In genomic region chr9:122122903-122123632, GRCh38 we compare ENCODE assay signal across 1 cellular context.
TF ChIP-seq lines count a peak whose summit lies in the region.

No MANE protein-coding gene starts in this region.

TF ChIP-seq in K562, 482 proteins besides CTCF, POLR2A, EP300 and RAD21 (continued from another document and continues in another):
- no peak for TF ChIP-seq ZNF75A (CRISPR knock-in tag; IDR thresholded peaks at IDR 0.05)
- TF ChIP-seq MCM5 (IDR thresholded peaks at IDR 0.05; ENCODE audit: low read depth) = no peak
- TF ChIP-seq ZBTB2 (IDR thresholded peaks at IDR 0.05) = no peak
- no peak for TF ChIP-seq TAF9B (IDR thresholded peaks at IDR 0.05; ENCODE audit: partially characterized antibody)
- no peak for TF ChIP-seq ARID3B (CRISPR knock-in tag; IDR thresholded peaks at IDR 0.05; ENCODE audit: borderline replicate concordance)
- TF ChIP-seq MAX (CRISPR knock-in tag; IDR thresholded peaks at IDR 0.05) = no peak
- TF ChIP-seq ZNF395 (CRISPR knock-in tag; IDR thresholded peaks at IDR 0.05) = no peak
- no peak for TF ChIP-seq ZBED1 (IDR thresholded peaks at IDR 0.05)
- TF ChIP-seq DEAF1 (CRISPR knock-in tag; IDR thresholded peaks at IDR 0.05) = peak; percentile 77
- TF ChIP-seq ZNF3 (CRISPR knock-in tag; IDR thresholded peaks at IDR 0.05) = no peak
- no peak for TF ChIP-seq BRF1 (IDR thresholded peaks at IDR 0.05; ENCODE audit: borderline replicate concordance, extremely low read depth, insufficient read length)
- TF ChIP-seq POLR3G (IDR thresholded peaks at IDR 0.05; ENCODE audit: extremely low read depth, insufficient read length, insufficient replicate concordance) = no peak
- TF ChIP-seq ZFP36 (IDR thresholded peaks at IDR 0.05; ENCODE audit: low read depth, low read length, partially characterized antibody) = peak; percentile 61
- TF ChIP-seq ZSCAN29 (IDR thresholded peaks at IDR 0.05) = no peak
- no peak for TF ChIP-seq EP400 (IDR thresholded peaks at IDR 0.05)
- TF ChIP-seq STAT5A (IDR thresholded peaks at IDR 0.05; ENCODE audit: borderline replicate concordance, low read length) = no peak
- no peak for TF ChIP-seq RBM15 (IDR thresholded peaks at IDR 0.05; ENCODE audit: insufficient read depth, low read length)
- no peak for TF ChIP-seq FOXA1 (IDR thresholded peaks at IDR 0.05; ENCODE audit: borderline replicate concordance)
- TF ChIP-seq POLR2AphosphoS5 (IDR thresholded peaks at IDR 0.05; ENCODE audit: control insufficient read depth, insufficient read depth, low read depth, low read length) = no peak
- no peak for TF ChIP-seq HBP1 (CRISPR knock-in tag; IDR thresholded peaks at IDR 0.05)
- TF ChIP-seq NR0B1 (IDR thresholded peaks at IDR 0.05; ENCODE audit: partially characterized antibody) = no peak
- peak; percentile 21; the same call in 1 of the 2 replicates for TF ChIP-seq TFAP4 (CRISPR knock-in tag; IDR thresholded peaks at IDR 0.05; ENCODE audit: borderline replicate concordance)
- no peak for TF ChIP-seq CBFA2T3 (IDR thresholded peaks at IDR 0.05)
- TF ChIP-seq MTA1 (IDR thresholded peaks at IDR 0.05; ENCODE audit: borderline replicate concordance) = no peak
- TF ChIP-seq EHMT2 (IDR thresholded peaks at IDR 0.05) = no peak
- no peak for TF ChIP-seq NFATC3 (IDR thresholded peaks at IDR 0.05)
- no peak for TF ChIP-seq ZNF224 (CRISPR knock-in tag; IDR thresholded peaks at IDR 0.05)
- TF ChIP-seq PHB2 (IDR thresholded peaks at IDR 0.05; ENCODE audit: low read depth) = no peak
- peak; percentile 41 for TF ChIP-seq ATF7 (IDR thresholded peaks at IDR 0.05)
- TF ChIP-seq ETV1 (tag; conservative IDR thresholded peaks at IDR 0.05; ENCODE audit: low read depth) = no peak
- no peak for TF ChIP-seq TBP (optimal IDR thresholded peaks at IDR 0.05; ENCODE audit: low read depth, low read length)
- TF ChIP-seq DPF2 (IDR thresholded peaks at IDR 0.05) = no peak
- no peak for TF ChIP-seq ZNF778 (CRISPR knock-in tag; IDR thresholded peaks at IDR 0.05)
- TF ChIP-seq XRCC5 (IDR thresholded peaks at IDR 0.05; ENCODE audit: low read depth, low read length) = peak; percentile 94
- TF ChIP-seq ZNF449 (CRISPR knock-in tag; IDR thresholded peaks at IDR 0.05) = no peak
- no peak for TF ChIP-seq DLX4 (CRISPR knock-in tag; IDR thresholded peaks at IDR 0.05)
- no peak for TF ChIP-seq PRMT5 (CRISPR knock-in tag; IDR thresholded peaks at IDR 0.05)
- no peak for TF ChIP-seq XRCC4 (IDR thresholded peaks at IDR 0.05; ENCODE audit: extremely low read depth, insufficient read depth, insufficient read length)
- TF ChIP-seq FOXM1 (IDR thresholded peaks at IDR 0.05; ENCODE audit: low read depth) = no peak
- TF ChIP-seq FOXM1 (CRISPR knock-in tag; IDR thresholded peaks at IDR 0.05; ENCODE audit: low read depth) = no peak
- TF ChIP-seq YY1 (IDR thresholded peaks at IDR 0.05; ENCODE audit: borderline replicate concordance in 1 of 3, control insufficient read depth in 1 of 3, extremely low read depth in 1 of 3, insufficient read depth in 3 of 3, insufficient read length in 1 of 3, insufficient replicate concordance in 2 of 3, low read depth in 1 of 3, low read length in 2 of 3) = peak in 2 of 3 experiments; percentile 20 to 42
- TF ChIP-seq TAF1 (IDR thresholded peaks at IDR 0.05; ENCODE audit: control insufficient read depth, extremely low read depth, insufficient read depth, low read length, severe bottlenecking) = no peak
- no peak for TF ChIP-seq NR2C1 (IDR thresholded peaks at IDR 0.05)
- TF ChIP-seq NR2C1 (tag; IDR thresholded peaks at IDR 0.05) = no peak
- TF ChIP-seq CBX2 (IDR thresholded peaks at IDR 0.05; ENCODE audit: insufficient read depth, low read length, poor library complexity, severe bottlenecking) = no peak
- no peak for TF ChIP-seq ZNF212 (CRISPR knock-in tag; IDR thresholded peaks at IDR 0.05)
- no peak for TF ChIP-seq LARP7 (IDR thresholded peaks at IDR 0.05)
- TF ChIP-seq NUFIP1 (IDR thresholded peaks at IDR 0.05; ENCODE audit: partially characterized antibody) = no peak
- no peak for TF ChIP-seq ZNF347 (CRISPR knock-in tag; IDR thresholded peaks at IDR 0.05; ENCODE audit: low read depth)
- TF ChIP-seq ELF4 (CRISPR knock-in tag; IDR thresholded peaks at IDR 0.05) = no peak
- TF ChIP-seq SP1 (CRISPR knock-in tag; IDR thresholded peaks at IDR 0.05) = no peak
- no peak for TF ChIP-seq TCF7 (IDR thresholded peaks at IDR 0.05; ENCODE audit: borderline replicate concordance)
